In the genomic region with DNA sequence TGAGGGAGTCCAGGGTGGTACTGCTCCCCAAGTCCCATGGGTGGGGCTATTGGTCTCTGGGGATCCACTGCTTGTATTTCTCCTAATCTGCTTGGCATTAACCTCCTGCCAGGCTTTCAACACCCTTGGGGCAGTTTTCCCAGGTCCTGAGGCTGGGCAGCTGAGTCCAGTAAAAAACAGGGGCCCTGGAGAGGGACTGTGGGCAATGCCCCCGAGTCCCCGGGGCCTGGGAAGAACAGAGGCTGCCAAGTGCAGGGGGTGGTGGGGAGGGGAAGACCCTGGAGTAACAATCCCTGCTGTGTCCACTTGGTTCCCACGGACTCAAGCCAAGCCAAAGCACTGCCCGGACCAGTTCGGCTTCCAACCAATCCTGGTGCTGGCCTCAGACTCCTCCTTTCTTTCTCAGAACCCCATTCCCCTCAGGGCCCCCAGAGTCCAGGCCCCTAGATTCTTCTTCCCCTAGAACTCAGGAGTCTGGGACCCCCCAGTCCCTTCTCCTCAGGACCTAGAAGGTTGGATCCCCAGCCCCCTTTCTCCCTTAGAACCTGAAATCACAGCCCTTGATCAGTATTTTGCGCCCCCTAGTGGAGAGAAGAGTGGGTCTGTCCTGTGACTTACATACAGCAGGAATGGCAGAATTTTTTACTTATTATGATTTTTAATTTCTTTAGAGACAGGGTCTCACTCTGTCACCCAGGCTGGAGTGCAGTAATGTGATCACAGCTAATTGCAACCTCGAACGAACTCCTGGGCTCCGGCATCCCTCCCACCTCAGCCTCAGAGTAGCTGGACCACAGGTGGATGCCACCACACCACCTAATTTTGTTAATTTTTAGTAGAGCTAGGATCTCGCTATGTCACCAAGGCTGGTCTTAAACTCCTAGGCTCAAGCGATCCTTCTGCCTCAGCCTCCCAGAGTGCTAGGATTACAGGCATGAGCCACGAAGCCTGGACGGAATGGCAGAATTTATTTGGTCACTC, we compare ENCODE assay signal across 9 cellular contexts. TPM values are rescaled to one million over a fixed set of nuclear protein-coding genes. Genes with fewer than 3 reads are reported as not detected.
DNase-seq lines count a peak whose midpoint lies in the region; ATAC-seq and TF ChIP-seq lines count a peak whose summit lies in the region.
"Had no signal": no experiment of that assay in that cellular context is flagged by ENCODE, and none has a peak within 500 bp of the region (broad histone marks: within the 10 kb centered on the region; RNA-seq: fewer than 3 reads in every experiment).

No MANE protein-coding gene starts in this region.

- H3F3A ChIP-seq in PC-9 (ENCODE audit: insufficient read depth, low read depth): peaks cover 20% of the 10 kb centered on the region; the same call in 1 of the 2 replicates

- DNase-seq in DMS 273 treated with DMSO at 0.1 percent for 48 hours (lab: John Stamatoyannopoulos, UW): peak; percentile 39
- peak; percentile 70 for DNase-seq in Jurkat, Clone E6-1 (ENCODE audit: low read depth, low spot score)
- peak; percentile 49 to 56 for DNase-seq in PC-9
- peak; percentile 15 for DNase-seq in activated T-helper 1 cell treated with Interleukin-2 at 50 U/mL for 16 hours (ENCODE audit: low read depth)
- peak; percentile 88 for DNase-seq in fibroblast of the aortic adventitia (ENCODE audit: low read depth)
- DNase-seq in osteocyte (ENCODE audit: extremely low spot score, unreplicated experiment): no peak
- DNase-seq in upper lobe of left lung: peak in 1 of 2 donors; percentile 60

- no peaks in the 10 kb centered on the region for H3K36me3 Mint-ChIP-seq in osteocyte (ENCODE audit: unreplicated experiment)
- H3K36me3 Mint-ChIP-seq: activated naive CD4-positive, alpha-beta T cell treated with anti-CD3 and anti-CD28 coated beads, Interleukin-2, amount 50 U/mL, for 24 hours had no signal

- H3K9me3 ChIP-seq in PC-9 (ENCODE audit: insufficient read depth, low read depth) (no peaks in the 10 kb centered on the region), upper lobe of left lung (no peaks in the 10 kb centered on the region)

- CTCF ChIA-PET in PC-9 (lab: Charles Lee): interaction anchor here (0.6 kb wide), 1 partner anchor 296 kb away, joined by 3 read pairs; no protein-coding TSS in a partner anchor

- H3K9me3 Mint-ChIP-seq in osteocyte (ENCODE audit: unreplicated experiment): no peaks in the 10 kb centered on the region
- H3K9me3 Mint-ChIP-seq: activated naive CD4-positive, alpha-beta T cell treated with anti-CD3 and anti-CD28 coated beads, Interleukin-2, amount 50 U/mL, for 24 hours had no signal

- POLR2A ChIA-PET in PC-9 (lab: Charles Lee; ENCODE audit: unreplicated experiment): interaction anchor here (0.6 kb wide), 2 partner anchors 186 to 730 kb away, joined by 18 to 29 read pairs; no protein-coding TSS in a partner anchor

- H3K4me1 ChIP-seq in PC-9 (replicated peaks; ENCODE audit: insufficient read depth) (peaks cover 11% of the 10 kb centered on the region), upper lobe of left lung (peaks cover 17 to 26% (median 22%) of the 10 kb centered on the region in 4 donors)

- H3K4me1 Mint-ChIP-seq in osteocyte (ENCODE audit: unreplicated experiment): peaks cover 31% of the 10 kb centered on the region

- no peak for TF ChIP-seq EP300 in upper lobe of left lung (IDR thresholded peaks at IDR 0.05)

- intact Hi-C loops in PC-9 (cut with micrococcal nuclease; ENCODE audit: unreplicated experiment): loop anchor here (10.0 kb wide), 2 partner anchors 177 to 377 kb away; a partner anchor contains a TSS

- H3K27me3 ChIP-seq in PC-9 (ENCODE audit: insufficient read depth, low read depth) (no peaks in the 10 kb centered on the region), upper lobe of left lung (no peaks in the 10 kb centered on the region)

- peak overlapping the region; percentile 72 for H3K27ac Mint-ChIP-seq in osteocyte (ENCODE audit: unreplicated experiment)
- H3K27ac Mint-ChIP-seq: activated naive CD4-positive, alpha-beta T cell treated with anti-CD3 and anti-CD28 coated beads, Interleukin-2, amount 50 U/mL, for 24 hours had no signal

- no TSS peak for BruUV-seq in PC-9 (replicated peaks; lab: Mats Ljungman, UMichigan)

- H4K20me1 ChIP-seq in PC-9 (ENCODE audit: insufficient read depth): peaks cover 13% of the 10 kb centered on the region

- H3K4me3 Mint-ChIP-seq in osteocyte (ENCODE audit: unreplicated experiment): peak overlapping the region; percentile 2
- H3K4me3 Mint-ChIP-seq: activated naive CD4-positive, alpha-beta T cell treated with anti-CD3 and anti-CD28 coated beads, Interleukin-2, amount 50 U/mL, for 24 hours had no signal

- TF ChIP-seq POLR2A in upper lobe of left lung (IDR thresholded peaks at IDR 0.05): no peak

- no peaks in the 10 kb centered on the region for H3K9me2 ChIP-seq in PC-9 (ENCODE audit: insufficient read depth)

- 39 to 53% methylated on average over 11 to 13 of the region's 13 CpGs for WGBS in upper lobe of left lung, 2 donors

- H3K36me3 ChIP-seq in PC-9 (ENCODE audit: low read depth) (no peaks in the 10 kb centered on the region), upper lobe of left lung (peaks cover 0 to 9% (median 1%) of the 10 kb centered on the region in 4 donors)

- no peaks in the 10 kb centered on the region for H3K27me3 Mint-ChIP-seq in osteocyte (ENCODE audit: unreplicated experiment)
- H3K27me3 Mint-ChIP-seq: activated naive CD4-positive, alpha-beta T cell treated with anti-CD3 and anti-CD28 coated beads, Interleukin-2, amount 50 U/mL, for 24 hours had no signal

- H3K79me2 ChIP-seq in PC-9 (ENCODE audit: low read depth): peaks cover 23% of the 10 kb centered on the region

- TF ChIP-seq CTCF in PC-9 (conservative IDR thresholded peaks at IDR 0.05): peak; percentile 98
- TF ChIP-seq CTCF in fibroblast of the aortic adventitia (IDR thresholded peaks at IDR 0.05; ENCODE audit: insufficient read depth, low read length): peak; percentile 87
- TF ChIP-seq CTCF in osteocyte (IDR thresholded peaks at IDR 0.05): peak; percentile 87
- peak; percentile 63 to 83 (median 76) for TF ChIP-seq CTCF in upper lobe of left lung (IDR thresholded peaks at IDR 0.05)

- H3K4me2 ChIP-seq in PC-9: no peak overlapping the region

- H3K4me3 ChIP-seq in Jurkat, Clone E6-1 (ENCODE audit: low read length): no peak overlapping the region
- H3K4me3 ChIP-seq in PC-9 (no peak overlapping the region), fibroblast of the aortic adventitia (ENCODE audit: low read depth, low read length) (no peak overlapping the region), upper lobe of left lung (no peak overlapping the region)

- H3K27ac ChIP-seq in PC-9: no peak overlapping the region
- peak overlapping the region in 1 of 4 donors; percentile 49 for H3K27ac ChIP-seq in upper lobe of left lung

- no peak overlapping the region for H2AFZ ChIP-seq in PC-9

- peak in 1 of 2 donors; percentile 54 for ATAC-seq in upper lobe of left lung (ENCODE audit: low FRiP score in 2 of 2)
- ATAC-seq in HG02938 (IDR thresholded peaks at IDR 0.05; ENCODE audit: unreplicated experiment): no peak

RNA-seq across cellular contexts. Expression of a gene that starts 3.7 kb away (rescaled TPM):
- 62.9 TPM for polyA plus RNA-seq in Jurkat, Clone E6-1 (2012; ENCODE audit: insufficient read depth, insufficient read length)
- 98.2 and 111 TPM in 2 replicates for total RNA-seq in PC-9 (2021)
- total RNA-seq in fibroblast of the aortic adventitia (ENCODE audit: low replicate concordance): 11.4 and 39.0 TPM in 2 replicates
- total RNA-seq in osteocyte: 124 and 126 TPM in 2 replicates
- total RNA-seq in upper lobe of left lung: 100 to 1,000 TPM in 3 of 6 donors, 10 to 100 TPM in 3; 53.4 to 139 (median 99.6) TPM

RNA-seq across cellular contexts. Expression of a gene that starts 5.6 kb away (rescaled TPM):
- not detected for polyA plus RNA-seq in Jurkat, Clone E6-1 (2012; ENCODE audit: insufficient read depth, insufficient read length)
- total RNA-seq in PC-9 (2021) (not detected in 2 replicates), fibroblast of the aortic adventitia (ENCODE audit: low replicate concordance) (not detected in 2 replicates), osteocyte (not detected in 2 replicates), upper lobe of left lung (10 to 100 TPM in 5 of 6 donors, under 1 TPM in 1; 0.98 to 50.0 (median 22.8) TPM)

RNA-seq across cellular contexts. Expression of a gene that starts 9.4 kb away (rescaled TPM):
- polyA plus RNA-seq in Jurkat, Clone E6-1 (2012; ENCODE audit: insufficient read depth, insufficient read length): not detected
- total RNA-seq in PC-9 (2021): not detected in 2 replicates
- not detected in 2 replicates for total RNA-seq in fibroblast of the aortic adventitia (ENCODE audit: low replicate concordance)
- not detected in 2 replicates for total RNA-seq in osteocyte
- 1 to 10 TPM in 1 of 6 donors, under 1 TPM in 1, not detected in 4; 0.49 to 2.7 TPM for total RNA-seq in upper lobe of left lung

RNA-seq across cellular contexts. Expression of a gene that starts 37.1 kb away (rescaled TPM):
- polyA plus RNA-seq in Jurkat, Clone E6-1 (2012; ENCODE audit: insufficient read depth, insufficient read length): 3.1 TPM
- total RNA-seq in PC-9 (2021) (27.4 and 31.1 TPM in 2 replicates), fibroblast of the aortic adventitia (ENCODE audit: low replicate concordance) (1.7 and 52.6 TPM in 2 replicates), osteocyte (3.3 TPM in 1 of 2 replicates, not detected in the other), upper lobe of left lung (100 to 1,000 TPM; 186 to 754 (median 527) TPM)

RNA-seq across cellular contexts. Expression of a gene that starts 45.9 kb away (rescaled TPM):
- polyA plus RNA-seq in Jurkat, Clone E6-1 (2012; ENCODE audit: insufficient read depth, insufficient read length): 1.2 TPM
- total RNA-seq in PC-9 (2021) (11.5 and 16.5 TPM in 2 replicates), fibroblast of the aortic adventitia (ENCODE audit: low replicate concordance) (1.6 and 309 TPM in 2 replicates), osteocyte (151 and 184 TPM in 2 replicates), upper lobe of left lung (1,000 to 10,000 TPM in 2 of 6 donors, 100 to 1,000 TPM in 4; 256 to 1,773 (median 644) TPM)
